ENCODE assay signal across 1 cellular context in the genomic region with DNA sequence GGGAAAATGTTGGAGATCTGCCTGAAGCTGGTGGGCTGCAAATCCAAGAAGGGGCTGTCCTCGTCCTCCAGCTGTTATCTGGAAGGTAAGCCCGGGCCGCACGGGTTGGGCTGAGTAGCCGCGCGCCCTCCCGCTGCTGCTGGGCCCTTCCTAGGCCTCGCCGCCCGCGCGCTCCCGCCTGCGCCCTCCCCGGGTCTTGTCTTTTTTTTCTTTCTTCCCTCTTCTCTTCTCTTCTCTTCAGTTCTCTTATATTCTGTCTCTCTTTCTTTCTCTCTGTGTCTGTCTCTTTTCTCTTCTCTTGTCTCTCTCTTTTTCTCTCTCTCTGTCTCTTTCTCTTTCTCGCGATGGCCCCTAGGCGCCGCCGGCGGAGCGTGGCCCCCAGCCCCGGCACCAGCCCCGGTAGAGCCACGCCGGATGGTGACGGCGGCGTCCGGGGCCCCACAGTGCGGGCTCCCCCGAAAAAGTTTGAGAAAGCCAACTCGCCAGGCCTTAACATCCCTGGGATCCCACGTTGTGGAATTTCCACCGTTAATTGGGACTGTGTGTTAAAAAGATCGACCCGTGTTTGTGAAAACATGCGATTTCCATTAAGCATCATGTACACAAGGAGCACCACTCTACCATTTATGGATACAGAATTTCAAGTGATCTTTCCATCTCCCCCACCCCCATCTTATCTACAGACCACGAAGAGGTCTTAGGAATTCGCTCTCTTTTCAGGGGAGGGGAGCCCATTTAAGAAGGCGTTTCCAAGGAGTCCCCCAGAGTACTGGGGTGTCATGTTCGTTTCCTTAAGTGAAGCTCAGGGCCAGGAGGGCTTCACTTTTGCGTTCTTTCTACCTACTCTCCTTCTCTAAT.
TF ChIP-seq lines count a peak whose summit lies in the region.

No MANE protein-coding gene starts in this region.

TF ChIP-seq in endothelial cell of umbilical vein, 7 proteins besides CTCF, POLR2A, EP300 and RAD21:
- TF ChIP-seq MYC (IDR thresholded peaks at IDR 0.05; ENCODE audit: low read depth, low read length), result no peak
- no peak for TF ChIP-seq GATA2 (IDR thresholded peaks at IDR 0.05; ENCODE audit: insufficient read depth, insufficient read length, low read depth, low read length)
- TF ChIP-seq FOS (IDR thresholded peaks at IDR 0.05; ENCODE audit: borderline replicate concordance, insufficient read depth, low read length), result no peak
